25 cellular contexts compared by ENCODE assay signal in genomic region chr1:1161078-1161682, GRCh38. TPM values are rescaled to one million over a fixed set of nuclear protein-coding genes. Genes with fewer than 3 reads are reported as not detected.
"Had no signal": no experiment of that assay in that cellular context is flagged by ENCODE, and none has a peak within 500 bp of the region (broad histone marks: within the 10 kb centered on the region; RNA-seq: fewer than 3 reads in every experiment).

No MANE protein-coding gene starts in this region.

- H3K4me3 Mint-ChIP-seq: activated CD8-positive, alpha-beta memory T cell treated with anti-CD3 and anti-CD28 coated beads, Interleukin-2, amount 10 ng/mL, durations not matched to agents 7 days and 5 days; activated naive CD8-positive, alpha-beta T cell; activated T-cell treated with anti-CD3 and anti-CD28 coated beads, Interleukin-2, amount 50 U/mL, for 24 hours; activated T-helper 1 cell treated with anti-CD3 and anti-CD28 coated beads, Interleukin-12 subunit alpha, Interleukin-12 subunit beta, Interleukin-2, Interleukin-4 antibody, amounts not matched to agents 30 ng/mL and 10 ng/mL and 1 ng/mL, durations not matched to agents 14 hours and 24 hours and 36 hours; T-helper 17 cell; WTC11 had no signal

- H3K27me3 Mint-ChIP-seq: activated naive CD8-positive, alpha-beta T cell; activated T-cell treated with anti-CD3 and anti-CD28 coated beads, Interleukin-2, amount 50 U/mL, for 24 hours; T-helper 17 cell had no signal

- H3K27ac Mint-ChIP-seq: activated CD8-positive, alpha-beta memory T cell treated with anti-CD3 and anti-CD28 coated beads, Interleukin-2, amount 10 ng/mL, durations not matched to agents 7 days and 5 days; activated naive CD8-positive, alpha-beta T cell; activated T-cell treated with anti-CD3 and anti-CD28 coated beads, Interleukin-2, amount 50 U/mL, for 24 hours; activated T-helper 1 cell treated with anti-CD3 and anti-CD28 coated beads, Interleukin-12 subunit alpha, Interleukin-12 subunit beta, Interleukin-2, Interleukin-4 antibody, amounts not matched to agents 30 ng/mL and 10 ng/mL and 1 ng/mL, durations not matched to agents 14 hours and 24 hours and 36 hours; T-helper 17 cell; WTC11 had no signal

- ATAC-seq: activated CD8-positive, alpha-beta memory T cell treated with anti-CD3 and anti-CD28 coated beads, Interleukin-2, amount 10 ng/mL, durations not matched to agents 7 days and 5 days; T-helper 17 cell; WTC11 had no signal

- H3K36me3 Mint-ChIP-seq: activated CD8-positive, alpha-beta memory T cell treated with anti-CD3 and anti-CD28 coated beads, Interleukin-2, amount 10 ng/mL, durations not matched to agents 7 days and 5 days; activated naive CD8-positive, alpha-beta T cell; WTC11 had no signal

- H3K9me3 Mint-ChIP-seq: activated T-cell treated with anti-CD3 and anti-CD28 coated beads, Interleukin-2, amount 50 U/mL, for 24 hours; activated T-helper 1 cell treated with anti-CD3 and anti-CD28 coated beads, Interleukin-12 subunit alpha, Interleukin-12 subunit beta, Interleukin-2, Interleukin-4 antibody, amounts not matched to agents 30 ng/mL and 10 ng/mL and 1 ng/mL, durations not matched to agents 14 hours and 24 hours and 36 hours; WTC11 had no signal

- DNase-seq: activated CD4-positive, alpha-beta T cell treated with anti-CD3 and anti-CD28 coated beads for 48 hours; activated CD4-positive, alpha-beta T cell treated with anti-CD3 and anti-CD28 coated beads, Interleukin-2, amount 50 U/mL, for 4 hours; activated CD4-positive, CD25-positive, alpha-beta regulatory T cell treated with anti-CD3 and anti-CD28 coated beads, Interleukin-2, amount 50 U/mL, for 72 hours; activated CD8-positive, alpha-beta memory T cell treated with anti-CD3 and anti-CD28 coated beads, Interleukin-2, amount 10 ng/mL, durations not matched to agents 7 days and 5 days; activated effector memory CD4-positive, alpha-beta T cell treated with Interleukin-2 at 50 U/mL for 16 hours; activated naive CD4-positive, alpha-beta T cell; activated T-cell treated with anti-CD3 and anti-CD28 coated beads, Interleukin-2, amount 50 U/mL, for 24 hours; amygdala; cerebellar nuclear complex; NCI-H1092; NCI-H1694; NCI-H2029; NCI-H2107; NCI-H226; NCI-H774; SIG-M5; T-helper 17 cell; T-helper 9 cell had no signal

- H3K4me1 Mint-ChIP-seq: activated CD8-positive, alpha-beta memory T cell treated with anti-CD3 and anti-CD28 coated beads, Interleukin-2, amount 10 ng/mL, durations not matched to agents 7 days and 5 days had no signal

RNA-seq across cellular contexts. Expression of gene TTLL10, which starts 12.5 kb away (rescaled TPM):
- total RNA-seq: activated CD8-positive, alpha-beta memory T cell treated with anti-CD3 and anti-CD28 coated beads, Interleukin-2, amount 10 ng/mL, durations not matched to agents 7 days and 5 days; MCF 10A; NCI-H460; OCI-LY7; RPMI7951 had no signal

RNA-seq across cellular contexts. Expression of gene TNFRSF18, which starts 45.2 kb away (rescaled TPM):
- total RNA-seq: MCF 10A, NCI-H460, OCI-LY7, RPMI7951 had no signal

RNA-seq across cellular contexts. Expression of gene TNFRSF4, which starts 52.8 kb away (rescaled TPM):
- total RNA-seq: MCF 10A, NCI-H460, RPMI7951 had no signal
